Comparison of ENCODE assay signal across 15 cellular contexts in genomic region chr12:131379758-131380157, GRCh38.
DNase-seq lines count a peak whose midpoint lies in the region; ATAC-seq and TF ChIP-seq lines count a peak whose summit lies in the region.
"Had no signal": no experiment of that assay in that cellular context is flagged by ENCODE, and none has a peak within 500 bp of the region (broad histone marks: within the 10 kb centered on the region; RNA-seq: fewer than 3 reads in every experiment).

No MANE protein-coding gene starts in this region.

- H3K4me2 ChIP-seq in neural cell (ENCODE audit: low read length): peak overlapping the region; percentile 7

- H3K4me1 ChIP-seq in HUES6 (ENCODE audit: control insufficient read depth, insufficient read depth, low read length): peaks cover 18% of the 10 kb centered on the region; the same call in 1 of the 2 replicates

- H3K27ac Mint-ChIP-seq in activated naive CD8-positive, alpha-beta T cell treated with anti-CD3 and anti-CD28 coated beads, Interleukin-2, amount 50 U/mL, for 24 hours: no peak overlapping the region
- H3K27ac Mint-ChIP-seq: CD4-positive, alpha-beta T cell; IgD-negative memory B cell had no signal

- H3K4me1 Mint-ChIP-seq in activated naive CD8-positive, alpha-beta T cell treated with anti-CD3 and anti-CD28 coated beads, Interleukin-2, amount 50 U/mL, for 24 hours: no peaks in the 10 kb centered on the region

- H3K27ac ChIP-seq in HUES6 (ENCODE audit: low read depth, low read length) (no peak overlapping the region), dorsolateral prefrontal cortex (peak overlapping the region in 34 of 59 donors; percentile 4 to 75 (median 39)), neural cell (ENCODE audit: low read length) (peak overlapping the region; percentile 63)

- H3K4me3 Mint-ChIP-seq in activated naive CD8-positive, alpha-beta T cell treated with anti-CD3 and anti-CD28 coated beads, Interleukin-2, amount 50 U/mL, for 24 hours: no peak overlapping the region
- H3K4me3 Mint-ChIP-seq: CD4-positive, alpha-beta T cell; IgD-negative memory B cell had no signal

- no peaks in the 10 kb centered on the region for H3K36me3 ChIP-seq in HUES6 (ENCODE audit: control insufficient read depth, insufficient read depth, low read length)
- H3K36me3 ChIP-seq in neural cell (ENCODE audit: insufficient read depth, low read length): no peaks in the 10 kb centered on the region

- H2AFZ ChIP-seq in neural cell (ENCODE audit: low read depth, low read length): no peak overlapping the region

- no peaks in the 10 kb centered on the region for H3K79me2 ChIP-seq in neural cell (replicated peaks; ENCODE audit: insufficient read depth, low read length)

- no peaks in the 10 kb centered on the region for H3K27me3 Mint-ChIP-seq in activated naive CD8-positive, alpha-beta T cell treated with anti-CD3 and anti-CD28 coated beads, Interleukin-2, amount 50 U/mL, for 24 hours

- H3K36me3 Mint-ChIP-seq in activated naive CD8-positive, alpha-beta T cell treated with anti-CD3 and anti-CD28 coated beads, Interleukin-2, amount 50 U/mL, for 24 hours (ENCODE audit: low read depth): no peaks in the 10 kb centered on the region
- H3K36me3 Mint-ChIP-seq: IgD-negative memory B cell had no signal

- no peak overlapping the region for H3K9ac ChIP-seq in HUES6 (ENCODE audit: low read length)
- peak overlapping the region; percentile 47 for H3K9ac ChIP-seq in neural cell (ENCODE audit: low read length)

- H3K27me3 ChIP-seq in HUES6 (ENCODE audit: control insufficient read depth, insufficient read depth, low read length) (peaks cover 67% of the 10 kb centered on the region), dorsolateral prefrontal cortex (peaks cover 0 to 15% (median 0%) of the 10 kb centered on the region in 45 donors), neural cell (ENCODE audit: insufficient read depth, low read depth, low read length) (no peaks in the 10 kb centered on the region)

- H3K4me3 ChIP-seq in HUES6 (ENCODE audit: low read depth, low read length) (peak overlapping the region; percentile 48; the same call in 1 of the 2 replicates), dorsolateral prefrontal cortex (peak overlapping the region in 24 of 59 donors; percentile 1 to 42 (median 14)), neural cell (ENCODE audit: low read length) (peak overlapping the region; percentile 20)

- H3K9me3 Mint-ChIP-seq in activated naive CD8-positive, alpha-beta T cell treated with anti-CD3 and anti-CD28 coated beads, Interleukin-2, amount 50 U/mL, for 24 hours: no peaks in the 10 kb centered on the region
- H3K9me3 Mint-ChIP-seq: CD4-positive, alpha-beta T cell had no signal

- intact Hi-C loops in dorsolateral prefrontal cortex (cut with DNase I): no loop called here

- TF ChIP-seq CTCF in dorsolateral prefrontal cortex (IDR thresholded peaks at IDR 0.05 in 54 of 56, conservative IDR thresholded peaks at IDR 0.05 in 2 of 56; ENCODE audit: low read depth in 1 of 56, partially characterized antibody in 56 of 56): no peak
- TF ChIP-seq CTCF in neural cell (IDR thresholded peaks at IDR 0.05; ENCODE audit: poor library complexity, severe bottlenecking): no peak

- DNase-seq in D341Med (ENCODE audit: low spot score): peak; percentile 12
- peak in 1 of 10 donors; percentile 42 for DNase-seq in dorsolateral prefrontal cortex
- no peak for DNase-seq in HPDE6-E6E7 (ENCODE audit: extremely low spot score)
- DNase-seq in activated naive CD8-positive, alpha-beta T cell treated with anti-CD3 and anti-CD28 coated beads, Interleukin-2, amount 50 U/mL, for 24 hours: no peak
- DNase-seq in RKO (ENCODE audit: low spot score): no peak
- DNase-seq: AML-193; Calu3; CD4-positive, alpha-beta T cell; DND-41; NCI-H1436 treated with DMSO at 0.1 percent for 48 hours; NCI-H345; NCI-H526 treated with DMSO at 0.1 percent for 48 hours had no signal

- H3K9me3 ChIP-seq in HUES6 (ENCODE audit: control insufficient read depth, insufficient read depth, low read depth, low read length): 0 out of 2 replicates have a peak, but pooled peaks cover 6% of the 10 kb centered on the region
- H3K9me3 ChIP-seq in neural cell (ENCODE audit: low read length): no peaks in the 10 kb centered on the region

- H3F3A ChIP-seq in neural cell (ENCODE audit: insufficient read depth, low read length, poor library complexity, severe bottlenecking): no peaks in the 10 kb centered on the region

- H3K9me2 ChIP-seq in neural cell (ENCODE audit: insufficient read depth, low read length): no peaks in the 10 kb centered on the region

- TF ChIP-seq EP300 in neural cell (conservative IDR thresholded peaks at IDR 0.05; ENCODE audit: poor library complexity, severe bottlenecking): peak; percentile 37

- ATAC-seq in activated naive CD8-positive, alpha-beta T cell treated with anti-CD3 and anti-CD28 coated beads, Interleukin-2, amount 50 U/mL, for 24 hours: no peak

- H4K20me1 ChIP-seq in neural cell (ENCODE audit: insufficient read depth): no peaks in the 10 kb centered on the region

- TF ChIP-seq RAD21 in neural cell (conservative IDR thresholded peaks at IDR 0.05): peak; percentile 43

TF ChIP-seq in neural cell, 6 proteins besides CTCF, POLR2A, EP300 and RAD21:
- TF ChIP-seq EZH2 (IDR thresholded peaks at IDR 0.05; ENCODE audit: borderline replicate concordance, insufficient read depth, low read length, poor library complexity, severe bottlenecking): no peak
- no peak for TF ChIP-seq TAF1 (IDR thresholded peaks at IDR 0.05; ENCODE audit: low read depth)
- TF ChIP-seq MXI1 (conservative IDR thresholded peaks at IDR 0.05; ENCODE audit: poor library complexity, severe bottlenecking): no peak
- TF ChIP-seq POLR2AphosphoS5 (IDR thresholded peaks at IDR 0.05): no peak
- TF ChIP-seq SMC3 (conservative IDR thresholded peaks at IDR 0.05; ENCODE audit: poor library complexity): no peak
- no peak for TF ChIP-seq REST (IDR thresholded peaks at IDR 0.05; ENCODE audit: borderline replicate concordance)
